In the genomic region with DNA sequence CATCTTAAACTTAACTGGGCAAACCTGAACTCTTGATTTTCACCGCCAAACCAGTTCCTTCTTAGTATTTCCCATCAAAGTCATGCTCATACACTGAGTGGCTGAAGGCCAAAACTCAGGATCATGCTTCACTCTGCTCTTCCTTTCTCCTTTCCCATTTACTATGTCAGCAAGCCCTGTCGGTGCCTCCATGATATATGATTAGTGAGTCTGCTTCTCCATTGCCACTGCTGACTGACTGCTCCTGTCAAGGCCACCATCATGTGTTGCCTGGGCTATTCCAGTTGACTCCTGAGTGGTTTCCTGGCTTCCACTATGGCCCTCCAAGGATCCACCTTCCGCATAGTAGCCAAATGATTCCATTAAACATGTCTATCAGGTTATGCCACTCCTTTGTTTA, we compare ENCODE assay signal across 15 cellular contexts. TPM values are rescaled to one million over a fixed set of nuclear protein-coding genes. Genes with fewer than 3 reads are reported as not detected.
A peak's percentile ranks its signal among the peaks of the same experiment; 100 is the strongest.
DNase-seq lines count a peak whose midpoint lies in the region; ATAC-seq and TF ChIP-seq lines count a peak whose summit lies in the region.
"Had no signal": no experiment of that assay in that cellular context is flagged by ENCODE, and none has a peak within 500 bp of the region (broad histone marks: within the 10 kb centered on the region; RNA-seq: fewer than 3 reads in every experiment).

No MANE protein-coding gene starts in this region.

- H3K27ac ChIP-seq in SK-N-MC: peak overlapping the region; percentile 37; the same call in 1 of the 2 replicates
- H3K27ac ChIP-seq in esophagus (ENCODE audit: low read depth in 2 of 2, low read length in 1 of 2): peak overlapping the region; percentile 53 to 88
- H3K27ac ChIP-seq in suprapubic skin: peak overlapping the region; percentile 43
- no peak overlapping the region for H3K27ac ChIP-seq in left lung
- H3K27ac ChIP-seq: 22Rv1 had no signal

- TF ChIP-seq POLR2A in suprapubic skin (IDR thresholded peaks at IDR 0.05): no peak

- WGBS in esophagus, 2 donors: 68 to 82% methylated on average over 3 of the region's 3 CpGs
- WGBS in suprapubic skin: 77% methylated on average over 3 of the region's 3 CpGs

- ATAC-seq in left lung: no peak

- H3K9ac ChIP-seq in SK-N-MC (ENCODE audit: insufficient read length): no peak overlapping the region

- no peaks in the 10 kb centered on the region for H3K36me3 Mint-ChIP-seq in activated CD4-positive, alpha-beta T cell treated with anti-CD3 and anti-CD28 coated beads, Interleukin-2, amount 10 ng/mL, durations not matched to agents 24 days and 14 days (ENCODE audit: low read depth)
- H3K36me3 Mint-ChIP-seq: CD8-positive, alpha-beta memory T cell had no signal

- H3K4me1 ChIP-seq in esophagus (ENCODE audit: control insufficient read depth in 2 of 2, insufficient read depth in 2 of 2, low read length in 1 of 2) (peaks cover 0 to 5% of the 10 kb centered on the region in 2 donors), suprapubic skin (peaks cover 51% of the 10 kb centered on the region), left lung (peaks cover 0 to 26% of the 10 kb centered on the region in 2 donors)
- H3K4me1 ChIP-seq: Caco-2 had no signal

- H3K4me3 ChIP-seq in SK-N-MC (no peak overlapping the region), esophagus (ENCODE audit: low read depth in 1 of 2, low read length in 2 of 2) (no peak overlapping the region), suprapubic skin (no peak overlapping the region), left lung (no peak overlapping the region)

- H3K27me3 ChIP-seq in esophagus (ENCODE audit: control insufficient read depth in 1 of 2, insufficient read depth in 2 of 2, low read length in 2 of 2): no peaks in the 10 kb centered on the region
- no peaks in the 10 kb centered on the region for H3K27me3 ChIP-seq in suprapubic skin
- H3K27me3 ChIP-seq in left lung: no peaks in the 10 kb centered on the region

- TF ChIP-seq CTCF in suprapubic skin (IDR thresholded peaks at IDR 0.05) (no peak), left lung (IDR thresholded peaks at IDR 0.05) (no peak)

- no peaks in the 10 kb centered on the region for H3K36me3 ChIP-seq in SK-N-MC (ENCODE audit: insufficient read depth, low read length)
- H3K36me3 ChIP-seq in esophagus (ENCODE audit: control insufficient read depth in 2 of 2, insufficient read depth in 2 of 2, low read length in 1 of 2): no peaks in the 10 kb centered on the region
- no peaks in the 10 kb centered on the region for H3K36me3 ChIP-seq in suprapubic skin
- H3K36me3 ChIP-seq in left lung: no peaks in the 10 kb centered on the region

- TF ChIP-seq EP300 in suprapubic skin (IDR thresholded peaks at IDR 0.05): no peak

- no peak overlapping the region for H3K4me3 Mint-ChIP-seq in activated CD4-positive, alpha-beta T cell treated with anti-CD3 and anti-CD28 coated beads, Interleukin-2, amount 10 ng/mL, durations not matched to agents 24 days and 14 days
- H3K4me3 Mint-ChIP-seq: CD8-positive, alpha-beta memory T cell; H9 had no signal

- intact Hi-C loops in activated CD4-positive, alpha-beta T cell treated with anti-CD3 and anti-CD28 coated beads, Interleukin-2, amount 10 ng/mL, durations not matched to agents 24 days and 14 days (cut with micrococcal nuclease): loop anchor here (5.0 kb wide), 1 partner anchor 45 kb away; a partner anchor contains a TSS
- intact Hi-C loops in left lung (cut with DNase I): no loop called here

- DNase-seq in activated CD4-positive, alpha-beta T cell treated with anti-CD3 and anti-CD28 coated beads, Interleukin-2, amount 10 ng/mL, durations not matched to agents 24 days and 14 days: peak; percentile 52
- no peak for DNase-seq in activated CD4-positive, alpha-beta T cell treated with anti-CD3 and anti-CD28 coated beads for 1 hour
- DNase-seq in SK-N-MC (ENCODE audit: low read depth, low spot score) (no peak), suprapubic skin (ENCODE audit: low spot score in 2 of 2) (no peak), SW 1271 (lab: John Stamatoyannopoulos, UW) (no peak), left lung (no peak), mucosa of gallbladder (ENCODE audit: low spot score) (no peak)
- DNase-seq: Caco-2; CD8-positive, alpha-beta memory T cell; DND-41; GDM1; GOT3; H9 had no signal

- no peaks in the 10 kb centered on the region for H3K9me3 ChIP-seq in SK-N-MC (ENCODE audit: low read depth, low read length)
- no peaks in the 10 kb centered on the region for H3K9me3 ChIP-seq in esophagus (ENCODE audit: control insufficient read depth in 2 of 2, insufficient read depth in 1 of 2, low read depth in 1 of 2, low read length in 1 of 2)
- no peaks in the 10 kb centered on the region for H3K9me3 ChIP-seq in suprapubic skin
- no peaks in the 10 kb centered on the region for H3K9me3 ChIP-seq in left lung
- H3K9me3 ChIP-seq: Caco-2 had no signal

- H3K27ac Mint-ChIP-seq in activated CD4-positive, alpha-beta T cell treated with anti-CD3 and anti-CD28 coated beads, Interleukin-2, amount 10 ng/mL, durations not matched to agents 24 days and 14 days: no peak overlapping the region
- H3K27ac Mint-ChIP-seq: H9 had no signal

- H3K27me3 Mint-ChIP-seq in activated CD4-positive, alpha-beta T cell treated with anti-CD3 and anti-CD28 coated beads, Interleukin-2, amount 10 ng/mL, durations not matched to agents 24 days and 14 days: peaks cover 7% of the 10 kb centered on the region

- peaks cover 32% of the 10 kb centered on the region for H3K4me1 Mint-ChIP-seq in activated CD4-positive, alpha-beta T cell treated with anti-CD3 and anti-CD28 coated beads, Interleukin-2, amount 10 ng/mL, durations not matched to agents 24 days and 14 days

- H3K9me3 Mint-ChIP-seq in activated CD4-positive, alpha-beta T cell treated with anti-CD3 and anti-CD28 coated beads, Interleukin-2, amount 10 ng/mL, durations not matched to agents 24 days and 14 days: no peaks in the 10 kb centered on the region
- H3K9me3 Mint-ChIP-seq: CD8-positive, alpha-beta memory T cell; H9 had no signal

RNA-seq across cellular contexts. Expression of a gene that starts 42.8 kb away (rescaled TPM):
- 14.5 and 18.3 TPM in 2 replicates for total RNA-seq in activated CD4-positive, alpha-beta T cell treated with anti-CD3 and anti-CD28 coated beads, Interleukin-2, amount 10 ng/mL, durations not matched to agents 24 days and 14 days
- 10 to 100 TPM in 1 of 2 donors, 1 to 10 TPM in 1; 4.3 to 11.9 TPM for polyA plus RNA-seq in esophagus
- total RNA-seq in suprapubic skin (10 to 100 TPM; 23.5 to 51.7 (median 27.4) TPM), left lung (10 to 100 TPM; 11.2 to 28.8 TPM), mucosa of gallbladder (17.6 TPM)

Comparison
In these comparisons a context has a peak if more than half of its experiments do, and no peak if none do; other contexts are left out.
1. H3K27ac ChIP-seq: peak in SK-N-MC (single experiment), esophagus (2 of 2) and suprapubic skin (single experiment); none in left lung (0 of 2).